Comparison of ENCODE assay signal across 18 cellular contexts in genomic region chr7:24908757-24909156, GRCh38.
DNase-seq lines count a peak whose midpoint lies in the region; FAIRE-seq and TF ChIP-seq lines count a peak whose summit lies in the region.
"Had no signal": no experiment of that assay in that cellular context is flagged by ENCODE, and none has a peak within 500 bp of the region (broad histone marks: within the 10 kb centered on the region; RNA-seq: fewer than 3 reads in every experiment).

No MANE protein-coding gene starts in this region.

- no peak overlapping the region for H2BK120ac ChIP-seq in neuronal stem cell (ENCODE audit: low read depth, low read length)

- 0 out of 2 replicates have a peak overlapping the region, but pooled peaks have one; percentile 1 for H3K4me2 ChIP-seq in DOHH2 (ENCODE audit: low read length)
- H3K4me2 ChIP-seq in Loucy (ENCODE audit: low read depth, low read length, poor library complexity, severe bottlenecking): peak overlapping the region; percentile 94
- H3K4me2 ChIP-seq in astrocyte (ENCODE audit: low read length): peak overlapping the region; percentile 82
- no peak overlapping the region for H3K4me2 ChIP-seq in neuronal stem cell (ENCODE audit: insufficient read depth, low read length, poor library complexity, severe bottlenecking)
- H3K4me2 ChIP-seq: BLaER1 had no signal

- no peak overlapping the region for H3K18ac ChIP-seq in neuronal stem cell (ENCODE audit: low read length)

- no peak overlapping the region for H4K8ac ChIP-seq in neuronal stem cell (ENCODE audit: low read depth, low read length)

- H2BK15ac ChIP-seq in neuronal stem cell (ENCODE audit: low read length): no peak overlapping the region

- H3F3A ChIP-seq in DOHH2 (ENCODE audit: control insufficient read depth, insufficient read depth) (no peaks in the 10 kb centered on the region), Loucy (ENCODE audit: low read depth) (peaks cover 25% of the 10 kb centered on the region)

- H4K91ac ChIP-seq in neuronal stem cell (ENCODE audit: low read depth, low read length, poor library complexity): no peak overlapping the region

- DNase-seq in astrocyte (ENCODE audit: low read depth) (no peak), neuronal stem cell (ENCODE audit: low spot score) (no peak), RWPE1 (ENCODE audit: low spot score) (no peak), NCI-H524 treated with DMSO at 0.1 percent for 48 hours (lab: John Stamatoyannopoulos, UW) (no peak)
- DNase-seq: CD8-positive, alpha-beta T cell; DND-41; MV-4-11; NCI-H1694; NCI-H2081; NCI-H2171; NCI-H345; NCI-H526; T-helper 1 cell had no signal

- no peaks in the 10 kb centered on the region for H3K9me2 ChIP-seq in DOHH2 (replicated peaks; ENCODE audit: control insufficient read depth, low read length)
- no peaks in the 10 kb centered on the region for H3K9me2 ChIP-seq in Loucy (replicated peaks; ENCODE audit: low read depth, low read length)

- POLR2A ChIA-PET in RWPE1 (lab: Yijun Ruan, JAX; ENCODE audit: low non-redundant PET): no interaction called here

- no CpG with 5 or more reads among the region's 5 CpGs for WGBS in neuronal stem cell (ENCODE audit: extremely low coverage in 2 of 2, insufficient read length in 2 of 2, insufficient replicate concordance in 1 of 2), 2 donors

- no peak overlapping the region for H2BK5ac ChIP-seq in neuronal stem cell (ENCODE audit: low read length)

- H3K27me3 Mint-ChIP-seq in astrocyte (ENCODE audit: low read depth, unreplicated experiment): no peaks in the 10 kb centered on the region

- no peak overlapping the region for H3K4ac ChIP-seq in neuronal stem cell (ENCODE audit: low read length)

- H3K9me3 ChIP-seq in DOHH2 (ENCODE audit: control insufficient read depth, insufficient read depth, low read length) (no peaks in the 10 kb centered on the region), Loucy (ENCODE audit: insufficient read depth, low read depth, low read length) (no peaks in the 10 kb centered on the region), astrocyte (ENCODE audit: insufficient read depth, low read depth, low read length) (no peaks in the 10 kb centered on the region), neuronal stem cell (replicated peaks in 1 of 2; ENCODE audit: control insufficient read depth in 2 of 2, insufficient read depth in 1 of 2, low read depth in 1 of 2, low read length in 2 of 2) (peaks cover 2 to 6% of the 10 kb centered on the region in 2 donors)

- H3K9ac ChIP-seq in Loucy (ENCODE audit: low read depth, low read length, poor library complexity, severe bottlenecking) (peak overlapping the region; percentile 84), astrocyte (ENCODE audit: low read length) (no peak overlapping the region), neuronal stem cell (ENCODE audit: low read depth, low read length, poor library complexity) (no peak overlapping the region)
- H3K9ac ChIP-seq: BLaER1 had no signal

- peak overlapping the region; percentile 61 for H2AFZ ChIP-seq in ACC112 (ENCODE audit: low read length, unreplicated experiment)
- H2AFZ ChIP-seq in Loucy (ENCODE audit: low read length): no peak overlapping the region
- no peak overlapping the region for H2AFZ ChIP-seq in astrocyte (ENCODE audit: low read depth, low read length)
- no peak overlapping the region for H2AFZ ChIP-seq in neuronal stem cell (ENCODE audit: low read length)

- FAIRE-seq in astrocyte (lab: Jason Lieb, UNC): no peak
- FAIRE-seq: H54 had no signal

- peaks cover 13% of the 10 kb centered on the region for H3K36me3 Mint-ChIP-seq in astrocyte (ENCODE audit: low read depth, unreplicated experiment)
- H3K36me3 Mint-ChIP-seq: CD8-positive, alpha-beta T cell had no signal

- peaks cover 21% of the 10 kb centered on the region for H3K79me2 ChIP-seq in ACC112 (ENCODE audit: control insufficient read depth, insufficient read depth, low read length, unreplicated experiment)
- H3K79me2 ChIP-seq in DOHH2 (ENCODE audit: control insufficient read depth, low read length): peaks cover 99% of the 10 kb centered on the region
- H3K79me2 ChIP-seq in Loucy (ENCODE audit: insufficient read depth, low read length): peaks cover 86% of the 10 kb centered on the region
- H3K79me2 ChIP-seq in astrocyte (ENCODE audit: insufficient read depth, low read length): peaks cover 73% of the 10 kb centered on the region

- peak overlapping the region; percentile 75 for H3K27ac ChIP-seq in ACC112 (ENCODE audit: low read depth, low read length)
- H3K27ac ChIP-seq in DOHH2 (ENCODE audit: low read depth, low read length): no peak overlapping the region
- no peak overlapping the region for H3K27ac ChIP-seq in astrocyte (ENCODE audit: low read depth, low read length)
- H3K27ac ChIP-seq in neuronal stem cell (replicated peaks; ENCODE audit: low read length): no peak overlapping the region
- no peak overlapping the region for H3K27ac ChIP-seq in RWPE1
- H3K27ac ChIP-seq: BLaER1 had no signal

- peaks cover 50% of the 10 kb centered on the region for H3K4me1 ChIP-seq in ACC112 (ENCODE audit: control insufficient read depth, insufficient read depth, low read length, unreplicated experiment)
- peaks cover 63% of the 10 kb centered on the region for H3K4me1 ChIP-seq in DOHH2 (ENCODE audit: control insufficient read depth, low read length)
- peaks cover 93% of the 10 kb centered on the region for H3K4me1 ChIP-seq in Loucy (ENCODE audit: insufficient read depth, low read length, poor library complexity, severe bottlenecking)
- H3K4me1 ChIP-seq in astrocyte (ENCODE audit: insufficient read depth, low read length): peaks cover 42% of the 10 kb centered on the region
- no peaks in the 10 kb centered on the region for H3K4me1 ChIP-seq in neuronal stem cell (ENCODE audit: control insufficient read depth in 2 of 2, insufficient read depth in 1 of 2, low read depth in 1 of 2, low read length in 2 of 2)

- H2BK12ac ChIP-seq in neuronal stem cell (ENCODE audit: low read length): no peak overlapping the region

- H4K20me1 ChIP-seq in DOHH2 (ENCODE audit: control insufficient read depth, insufficient read depth, low read depth, low read length): peaks cover 11% of the 10 kb centered on the region; the same call in 1 of the 2 replicates
- H4K20me1 ChIP-seq in Loucy (ENCODE audit: insufficient read depth, low read length, poor library complexity, severe bottlenecking): no peaks in the 10 kb centered on the region
- H4K20me1 ChIP-seq in astrocyte (ENCODE audit: insufficient read depth, low read length): peaks cover 17% of the 10 kb centered on the region
- H4K20me1 ChIP-seq: BLaER1 had no signal

- H3K79me1 ChIP-seq in neuronal stem cell (ENCODE audit: low read depth, low read length): no peaks in the 10 kb centered on the region

- no peak overlapping the region for H2AK5ac ChIP-seq in neuronal stem cell (ENCODE audit: low read depth, low read length)

- TF ChIP-seq CTCF in DOHH2 (IDR thresholded peaks at IDR 0.05; ENCODE audit: low read depth, low read length, poor library complexity, severe bottlenecking) (no peak), Loucy (conservative IDR thresholded peaks at IDR 0.05; ENCODE audit: low read length) (no peak), astrocyte (IDR thresholded peaks at IDR 0.05; ENCODE audit: insufficient read depth, low read depth, low read length) (no peak), RWPE1 (conservative IDR thresholded peaks at IDR 0.05; ENCODE audit: low read depth) (no peak)

- H3K4me3 ChIP-seq in ACC112 (ENCODE audit: low read depth, low read length) (peak overlapping the region; percentile 61), DOHH2 (ENCODE audit: low read length) (no peak overlapping the region), Loucy (ENCODE audit: low read length, poor library complexity, severe bottlenecking) (peak overlapping the region; percentile 62), astrocyte (ENCODE audit: insufficient read depth, low read depth, low read length) (no peak overlapping the region), neuronal stem cell (ENCODE audit: low read length in 2 of 2) (no peak overlapping the region)
- H3K4me3 ChIP-seq: BLaER1 had no signal

- H3K27me3 ChIP-seq in ACC112 (ENCODE audit: insufficient read depth, low read length): no peaks in the 10 kb centered on the region
- H3K27me3 ChIP-seq in DOHH2 (ENCODE audit: control insufficient read depth, low read length): no peaks in the 10 kb centered on the region
- no peaks in the 10 kb centered on the region for H3K27me3 ChIP-seq in Loucy (ENCODE audit: insufficient read depth, low read length, poor library complexity, severe bottlenecking)
- no peaks in the 10 kb centered on the region for H3K27me3 ChIP-seq in astrocyte (ENCODE audit: insufficient read depth, low read length)
- no peaks in the 10 kb centered on the region for H3K27me3 ChIP-seq in neuronal stem cell (ENCODE audit: control insufficient read depth in 3 of 3, insufficient read depth in 3 of 3, low read depth in 1 of 3, low read length in 3 of 3)
- H3K27me3 ChIP-seq: BLaER1 had no signal

- CTCF ChIA-PET in RWPE1 (lab: Yijun Ruan, JAX): interaction anchor here (0.6 kb wide), 1 partner anchor 190 kb away, joined by 3 read pairs; no protein-coding TSS in a partner anchor

- H3K36me3 ChIP-seq in ACC112 (ENCODE audit: insufficient read depth, low read length): no peaks in the 10 kb centered on the region
- peaks cover 27% of the 10 kb centered on the region for H3K36me3 ChIP-seq in DOHH2 (ENCODE audit: control insufficient read depth, low read length)
- no peaks in the 10 kb centered on the region for H3K36me3 ChIP-seq in Loucy (ENCODE audit: insufficient read depth, low read length)
- H3K36me3 ChIP-seq in astrocyte (ENCODE audit: insufficient read depth, low read length): no peaks in the 10 kb centered on the region
- peaks cover 0 to 8% of the 10 kb centered on the region in 2 donors for H3K36me3 ChIP-seq in neuronal stem cell (replicated peaks in 1 of 2; ENCODE audit: control insufficient read depth in 2 of 2, insufficient read depth in 2 of 2, low read length in 2 of 2)

- H3K9me3 Mint-ChIP-seq in astrocyte (ENCODE audit: unreplicated experiment): no peaks in the 10 kb centered on the region
- H3K9me3 Mint-ChIP-seq: CD8-positive, alpha-beta T cell had no signal

- H3K14ac ChIP-seq in neuronal stem cell (ENCODE audit: low read length): no peak overlapping the region

- no peak overlapping the region for H3K4me3 Mint-ChIP-seq in astrocyte (ENCODE audit: unreplicated experiment)
- H3K4me3 Mint-ChIP-seq: CD8-positive, alpha-beta T cell had no signal

- no peak overlapping the region for H3K27ac Mint-ChIP-seq in astrocyte (ENCODE audit: unreplicated experiment)
- H3K27ac Mint-ChIP-seq: CD8-positive, alpha-beta T cell had no signal

- H3K4me1 Mint-ChIP-seq in astrocyte (ENCODE audit: low read depth, unreplicated experiment): peaks cover 12% of the 10 kb centered on the region

- no peak overlapping the region for H3K23ac ChIP-seq in neuronal stem cell (ENCODE audit: low read depth, low read length, poor library complexity)

Comparison
In these comparisons a context has a peak if more than half of its experiments do, and no peak if none do; other contexts are left out.
1. H3K4me3 ChIP-seq: peak in ACC112 (single experiment) and Loucy (single experiment); none in DOHH2 (single experiment), astrocyte (single experiment) and neuronal stem cell (0 of 2).